ENCODE assay signal across 12 cellular contexts in the genomic region with DNA sequence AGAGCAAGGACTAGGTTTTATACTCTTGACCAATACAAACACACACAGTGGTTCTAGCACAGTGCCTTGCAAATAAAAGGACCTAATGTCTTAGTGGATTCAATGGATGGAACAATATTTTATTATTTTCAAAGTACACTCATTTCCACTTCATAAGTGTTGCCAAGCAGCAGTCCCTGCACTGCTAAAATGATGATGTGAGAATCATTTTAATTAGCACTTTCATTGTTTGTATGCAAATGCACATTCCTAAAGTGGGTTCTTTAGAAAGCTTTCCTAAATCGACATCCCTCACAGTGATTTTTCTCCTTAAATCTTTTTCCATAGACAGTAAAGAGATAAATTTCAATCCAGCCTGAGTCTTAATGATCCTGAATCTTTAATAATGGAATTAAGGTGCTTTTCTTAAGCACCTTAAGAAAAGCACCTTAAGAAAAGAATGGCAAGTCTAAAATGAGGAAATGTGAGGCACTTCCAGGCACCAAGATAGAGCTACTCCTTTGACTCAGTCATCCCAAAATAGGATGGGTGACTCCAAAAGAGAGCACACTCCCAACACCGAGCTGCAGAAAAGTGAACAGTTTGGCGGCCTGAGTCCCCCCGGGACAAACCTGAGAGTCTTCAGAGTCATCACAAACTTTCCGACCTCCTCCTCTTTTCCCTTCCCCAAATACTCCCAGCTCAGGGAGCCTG.
DNase-seq lines count a peak whose midpoint lies in the region; ATAC-seq and TF ChIP-seq lines count a peak whose summit lies in the region.
"Had no signal": no experiment of that assay in that cellular context is flagged by ENCODE, and none has a peak within 500 bp of the region (broad histone marks: within the 10 kb centered on the region; RNA-seq: fewer than 3 reads in every experiment).

No MANE protein-coding gene starts in this region.

- TF ChIP-seq POLR2A in body of pancreas (IDR thresholded peaks at IDR 0.05) = no peak
- TF ChIP-seq POLR2A in gastrocnemius medialis (IDR thresholded peaks at IDR 0.05) = peak; percentile 24 to 61

- H3K4me1 ChIP-seq in Caco-2 (peaks cover 91% of the 10 kb centered on the region), body of pancreas (peaks cover 60% of the 10 kb centered on the region), left lung (peaks cover 32 to 40% of the 10 kb centered on the region in 2 donors), gastrocnemius medialis (peaks cover 92 to 96% of the 10 kb centered on the region in 2 donors)

- H3K27ac ChIP-seq in body of pancreas (peak overlapping the region; percentile 63 to 88 (median 80)), left lung (peak overlapping the region; percentile 19 to 55), gastrocnemius medialis (peak overlapping the region; percentile 92 to 99 (median 95))

- DNase-seq in Caco-2 = no peak
- DNase-seq in body of pancreas = no peak
- no peak for DNase-seq in left lung
- no peak for DNase-seq in gastrocnemius medialis
- no peak for DNase-seq in NK-92 (lab: John Stamatoyannopoulos, UW; ENCODE audit: unreplicated experiment)
- no peak for DNase-seq in activated CD8-positive, alpha-beta T cell treated with anti-CD3 and anti-CD28 coated beads for 36 hours
- DNase-seq: foreskin melanocyte, NCI-H1417 treated with DMSO at 0.1 percent for 48 hours had no signal

- H3K27me3 Mint-ChIP-seq in Caco-2 (ENCODE audit: insufficient read depth, unreplicated experiment) = no peaks in the 10 kb centered on the region
- H3K27me3 Mint-ChIP-seq in activated CD8-positive, alpha-beta T cell treated with anti-CD3 and anti-CD28 coated beads for 36 hours = no peaks in the 10 kb centered on the region
- H3K27me3 Mint-ChIP-seq: activated naive CD4-positive, alpha-beta T cell treated with anti-CD3 and anti-CD28 coated beads, Interleukin-2, amount 50 U/mL, for 24 hours had no signal

- no peaks in the 10 kb centered on the region for H3K36me3 Mint-ChIP-seq in Caco-2 (ENCODE audit: insufficient read depth, unreplicated experiment)
- no peaks in the 10 kb centered on the region for H3K36me3 Mint-ChIP-seq in activated CD8-positive, alpha-beta T cell treated with anti-CD3 and anti-CD28 coated beads for 36 hours (ENCODE audit: low read depth)
- H3K36me3 Mint-ChIP-seq: activated naive CD4-positive, alpha-beta T cell treated with anti-CD3 and anti-CD28 coated beads, Interleukin-2, amount 50 U/mL, for 24 hours; memory B cell had no signal

- TF ChIP-seq CTCF in Caco-2 (IDR thresholded peaks at IDR 0.05; ENCODE audit: insufficient read depth in 1 of 2, low read depth in 1 of 2, low read length in 1 of 2, severe bottlenecking in 1 of 2, unreplicated experiment in 1 of 2) (no peak), body of pancreas (IDR thresholded peaks at IDR 0.05) (no peak), left lung (IDR thresholded peaks at IDR 0.05) (no peak), gastrocnemius medialis (IDR thresholded peaks at IDR 0.05 in 4 of 5, conservative IDR thresholded peaks at IDR 0.05 in 1 of 5) (no peak)
- no peak for TF ChIP-seq CTCF in activated CD8-positive, alpha-beta T cell treated with anti-CD3 and anti-CD28 coated beads for 36 hours (IDR thresholded peaks at IDR 0.05)

- intact Hi-C loops in Caco-2 (cut with micrococcal nuclease; ENCODE audit: unreplicated experiment) (loop anchor here (1.0 kb wide), 1 partner anchor 9 kb away; no protein-coding TSS in a partner anchor), body of pancreas (cut with DNase I) (no loop called here), left lung (cut with DNase I) (no loop called here), gastrocnemius medialis (cut with DNase I; ENCODE audit: low total_unique reads) (loop anchor here (5.0 kb wide), 1 partner anchor 199 kb away; no protein-coding TSS in a partner anchor)
- intact Hi-C loops in activated CD8-positive, alpha-beta T cell treated with anti-CD3 and anti-CD28 coated beads for 36 hours (cut with micrococcal nuclease) = no loop called here

- no TSS peak for BruUV-seq in Caco-2 (replicated peaks; lab: Mats Ljungman, UMichigan)

- POLR2A ChIA-PET in Caco-2 (lab: Charles Lee) = interaction anchor here (1.0 kb wide), 1 partner anchor 28 kb away, joined by 3 read pairs; no protein-coding TSS in a partner anchor
- POLR2A ChIA-PET in activated CD8-positive, alpha-beta T cell treated with anti-CD3 and anti-CD28 coated beads for 36 hours (lab: Charles Lee) = interaction anchor here (0.6 kb wide), 1 partner anchor 210 kb away, joined by 3 read pairs; no protein-coding TSS in a partner anchor

- H3K36me3 ChIP-seq in Caco-2 (ENCODE audit: control insufficient read depth, insufficient read depth, low read length) (peaks cover 3% of the 10 kb centered on the region; the same call in 1 of the 2 replicates), body of pancreas (replicated peaks in 1 of 2; ENCODE audit: insufficient read depth in 1 of 2, low read depth in 2 of 2) (no peaks in the 10 kb centered on the region), left lung (no peaks in the 10 kb centered on the region), gastrocnemius medialis (no peaks in the 10 kb centered on the region)

- CTCF ChIA-PET in Caco-2 (lab: Charles Lee) = no interaction called here
- CTCF ChIA-PET in activated CD8-positive, alpha-beta T cell treated with anti-CD3 and anti-CD28 coated beads for 36 hours (lab: Charles Lee) = interaction anchor here (1.5 kb wide), 2 partner anchors 47 to 102 kb away, joined by 3 to 7 read pairs; no protein-coding TSS in a partner anchor

- no peaks in the 10 kb centered on the region for H3K9me3 Mint-ChIP-seq in Caco-2 (ENCODE audit: unreplicated experiment)
- no peaks in the 10 kb centered on the region for H3K9me3 Mint-ChIP-seq in activated CD8-positive, alpha-beta T cell treated with anti-CD3 and anti-CD28 coated beads for 36 hours
- H3K9me3 Mint-ChIP-seq: activated naive CD4-positive, alpha-beta T cell treated with anti-CD3 and anti-CD28 coated beads, Interleukin-2, amount 50 U/mL, for 24 hours; memory B cell had no signal

- no peaks in the 10 kb centered on the region for H3K9me3 ChIP-seq in Caco-2
- no peaks in the 10 kb centered on the region for H3K9me3 ChIP-seq in body of pancreas
- no peaks in the 10 kb centered on the region for H3K9me3 ChIP-seq in left lung
- H3K9me3 ChIP-seq in gastrocnemius medialis = no peaks in the 10 kb centered on the region

- peak overlapping the region; percentile 6 for H3K4me3 Mint-ChIP-seq in Caco-2 (ENCODE audit: unreplicated experiment)
- H3K4me3 Mint-ChIP-seq in activated CD8-positive, alpha-beta T cell treated with anti-CD3 and anti-CD28 coated beads for 36 hours = no peak overlapping the region
- H3K4me3 Mint-ChIP-seq: activated naive CD4-positive, alpha-beta T cell treated with anti-CD3 and anti-CD28 coated beads, Interleukin-2, amount 50 U/mL, for 24 hours; memory B cell had no signal

- in situ Hi-C loops in gastrocnemius medialis (cut with MboI; ENCODE audit: low sequenced_read_pairs in 4 of 4) = no loop called here

- H3K27ac Mint-ChIP-seq in Caco-2 (ENCODE audit: unreplicated experiment) = peak overlapping the region; percentile 94
- H3K27ac Mint-ChIP-seq in activated CD8-positive, alpha-beta T cell treated with anti-CD3 and anti-CD28 coated beads for 36 hours = no peak overlapping the region
- H3K27ac Mint-ChIP-seq: activated naive CD4-positive, alpha-beta T cell treated with anti-CD3 and anti-CD28 coated beads, Interleukin-2, amount 50 U/mL, for 24 hours; memory B cell had no signal

- H3K4me1 Mint-ChIP-seq in Caco-2 (ENCODE audit: low read depth, unreplicated experiment) = peaks cover 59% of the 10 kb centered on the region
- H3K4me1 Mint-ChIP-seq in activated CD8-positive, alpha-beta T cell treated with anti-CD3 and anti-CD28 coated beads for 36 hours (ENCODE audit: low read depth) = no peaks in the 10 kb centered on the region
- H3K4me1 Mint-ChIP-seq: activated naive CD4-positive, alpha-beta T cell treated with anti-CD3 and anti-CD28 coated beads, Interleukin-2, amount 50 U/mL, for 24 hours; memory B cell had no signal

- H3K27me3 ChIP-seq in Caco-2 (replicated peaks; ENCODE audit: control insufficient read depth, insufficient read depth, low read length) (no peaks in the 10 kb centered on the region), body of pancreas (no peaks in the 10 kb centered on the region), left lung (no peaks in the 10 kb centered on the region), gastrocnemius medialis (no peaks in the 10 kb centered on the region)

- H3K4me3 ChIP-seq in Caco-2 (ENCODE audit: low read depth, low read length) (no peak overlapping the region), body of pancreas (no peak overlapping the region), left lung (no peak overlapping the region), gastrocnemius medialis (peak overlapping the region in 1 of 4 donors; percentile 23)

- ATAC-seq in body of pancreas (no peak), left lung (no peak), gastrocnemius medialis (peak; percentile 9 to 23), GM21381 (IDR thresholded peaks at IDR 0.05; ENCODE audit: unreplicated experiment) (no peak), HG02884 (IDR thresholded peaks at IDR 0.05; ENCODE audit: unreplicated experiment) (no peak)
- ATAC-seq in activated CD8-positive, alpha-beta T cell treated with anti-CD3 and anti-CD28 coated beads for 36 hours = no peak

- 76 to 87% methylated on average over 5 of the region's 5 CpGs for WGBS in body of pancreas, 2 donors

Comparison
In these comparisons a context has a peak if more than half of its experiments do, and no peak if none do; other contexts are left out.
1. ATAC-seq: peak in gastrocnemius medialis (2 of 2); none in body of pancreas (single experiment), left lung (single experiment), GM21381 (single experiment), activated CD8-positive, alpha-beta T cell treated with anti-CD3 and anti-CD28 coated beads for 36 hours (single experiment) and HG02884 (single experiment).
2. H3K27ac ChIP-seq: peak in every context shown above with its lines; median percentile 95 in gastrocnemius medialis; 80 in body of pancreas; 37 in left lung.
3. POLR2A ChIP-seq: peak in gastrocnemius medialis (2 of 2); none in body of pancreas (0 of 3).
4. intact Hi-C loops: an anchor here in Caco-2 (1.0 kb wide) and gastrocnemius medialis (5.0 kb wide); none called in body of pancreas, left lung and activated CD8-positive, alpha-beta T cell treated with anti-CD3 and anti-CD28 coated beads for 36 hours.